10 cellular contexts compared by ENCODE assay signal in the genomic region with DNA sequence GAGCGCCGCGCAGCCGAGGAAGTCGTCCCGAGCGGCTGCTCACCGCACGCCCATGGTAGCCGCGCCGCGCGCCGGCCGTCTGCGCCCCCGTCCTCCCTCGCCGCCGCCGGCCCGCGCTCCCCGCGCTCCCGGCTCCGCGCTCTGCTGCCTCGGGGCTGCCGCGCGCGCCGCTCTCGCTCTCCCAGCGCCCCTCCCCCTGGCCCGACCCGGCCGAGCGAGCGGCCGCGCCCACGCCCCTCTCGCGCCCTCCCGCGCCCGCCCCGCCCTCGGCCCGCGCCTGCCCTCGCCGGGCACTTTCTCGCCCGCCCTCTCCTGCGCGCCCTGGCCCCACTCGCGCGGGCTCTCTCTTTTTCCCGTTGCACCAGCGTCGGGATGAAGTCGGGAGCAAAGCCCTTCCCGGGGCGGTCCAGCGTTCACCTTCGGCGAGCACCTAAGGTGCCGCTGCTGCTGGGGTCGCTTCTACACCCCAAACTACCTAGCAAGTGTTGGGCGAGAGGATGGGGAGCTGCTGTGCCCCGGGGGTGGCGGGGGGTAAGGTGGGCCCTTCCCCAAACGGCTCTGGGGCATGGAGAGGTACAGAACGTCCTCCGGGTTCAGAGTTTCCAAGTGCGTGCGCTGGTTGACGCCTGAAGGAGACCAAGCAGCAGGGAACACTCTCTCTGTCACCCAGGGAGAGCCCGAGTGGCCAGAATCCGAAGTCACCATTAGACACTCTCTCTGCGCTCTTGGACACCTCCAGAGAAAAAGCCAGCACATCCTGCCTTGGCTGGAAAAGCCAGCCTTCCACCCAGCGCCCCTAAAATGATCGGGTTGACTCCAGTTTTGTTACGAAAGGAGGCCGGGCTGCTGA. TPM values are rescaled to one million over a fixed set of nuclear protein-coding genes. Genes with fewer than 3 reads are reported as not detected.
DNase-seq lines count a peak whose midpoint lies in the region; FAIRE-seq and TF ChIP-seq lines count a peak whose summit lies in the region.
"Had no signal": no experiment of that assay in that cellular context is flagged by ENCODE, and none has a peak within 500 bp of the region (broad histone marks: within the 10 kb centered on the region; RNA-seq: fewer than 3 reads in every experiment).

A gene (minus strand): TSS at position 146 of the 850 bp plus-strand sequence. CDS start 187 bp downstream, outside the sequence.

- no peaks in the 10 kb centered on the region for H3K9me3 ChIP-seq in ES-I3 (ENCODE audit: control insufficient read depth, insufficient read depth, low read length)
- no peaks in the 10 kb centered on the region for H3K9me3 ChIP-seq in left ventricle myocardium inferior (replicated peaks)

- peak within 1 kb of the TSS; percentile 23 for H3K27ac ChIP-seq in left ventricle myocardium inferior (replicated peaks)

- H3K27me3 ChIP-seq in left ventricle myocardium inferior (ENCODE audit: low read depth) = peaks cover 81% of the 10 kb centered on the region

- no peak for TF ChIP-seq POLR2A in GM12891 (IDR thresholded peaks at IDR 0.05; ENCODE audit: low read depth, low read length)

- no peaks in the 10 kb centered on the region for H3K36me3 ChIP-seq in ES-I3 (ENCODE audit: insufficient read depth, low read length)
- H3K36me3 ChIP-seq in left ventricle myocardium inferior = no peaks in the 10 kb centered on the region

- intact Hi-C loops in left ventricle myocardium inferior (cut with micrococcal nuclease) = no loop called here

- no peaks in the 10 kb centered on the region; the same call in 1 of the 2 replicates for H3K4me1 ChIP-seq in ES-I3 (ENCODE audit: insufficient read depth, low read length)
- peaks cover 22% of the 10 kb centered on the region for H3K4me1 ChIP-seq in left ventricle myocardium inferior

- peak within 1 kb of the TSS; percentile 68 for H3K4me3 ChIP-seq in WI38 (ENCODE audit: low read depth, low read length)
- peak within 1 kb of the TSS; percentile 61 for H3K4me3 ChIP-seq in left ventricle myocardium inferior
- H3K4me3 ChIP-seq in retinal pigment epithelial cell (ENCODE audit: low read length) = peak within 1 kb of the TSS; percentile 52

- TF ChIP-seq CTCF in WI38 (IDR thresholded peaks at IDR 0.05; ENCODE audit: low read depth, low read length) = no peak
- TF ChIP-seq CTCF in left ventricle myocardium inferior (IDR thresholded peaks at IDR 0.05; ENCODE audit: borderline replicate concordance) = no peak
- no peak for TF ChIP-seq CTCF in retinal pigment epithelial cell (conservative IDR thresholded peaks at IDR 0.05; ENCODE audit: low read depth, low read length)

- DNase-seq in left ventricle myocardium inferior = peak; percentile 50
- DNase-seq in retinal pigment epithelial cell (ENCODE audit: low read depth) = no peak
- no peak for DNase-seq in NCI-H1694 treated with DMSO at 0.1 percent for 48 hours (lab: John Stamatoyannopoulos, UW)
- DNase-seq in NCI-H1092 (lab: John Stamatoyannopoulos, UW) = no peak
- DNase-seq in GM12891 (ENCODE audit: insufficient read length, low spot score) = no peak
- DNase-seq in AML-193 (lab: John Stamatoyannopoulos, UW) = no peak
- DNase-seq: stimulated activated CD4-positive, alpha-beta T cell treated with anti-CD3 and anti-CD28 coated beads, Interleukin-4, amount 100 ng/mL, for 24 hours had no signal

- no peak for FAIRE-seq in GM12891 (lab: Jason Lieb, UNC)

- peak within 1 kb of the TSS; percentile 81 for H3K9ac ChIP-seq in ES-I3 (ENCODE audit: low read depth, low read length)

TF ChIP-seq in GM12891, 5 proteins besides CTCF, POLR2A, EP300 and RAD21:
- TF ChIP-seq POLR2AphosphoS5 (IDR thresholded peaks at IDR 0.05; ENCODE audit: low read depth, low read length) (no peak), TAF1 (IDR thresholded peaks at IDR 0.05; ENCODE audit: low read depth, low read length) (no peak), SPI1 (IDR thresholded peaks at IDR 0.05; ENCODE audit: low read depth, low read length) (no peak), POU2F2 (IDR thresholded peaks at IDR 0.05; ENCODE audit: low read depth, low read length) (no peak), PAX5 (IDR thresholded peaks at IDR 0.05; ENCODE audit: insufficient read depth, low read length, severe bottlenecking) (no peak)

RNA-seq across cellular contexts. Expression of the gene that starts here (rescaled TPM):
- 7.3 TPM for total RNA-seq in left ventricle myocardium inferior
- polyA plus RNA-seq in GM12891 (2012; ENCODE audit: low read depth, missing spikeins) = 0.03 TPM
- total RNA-seq: activated CD8-positive, alpha-beta memory T cell treated with anti-CD3 and anti-CD28 coated beads for 36 hours had no signal
